Comparison of ENCODE assay signal across 9 cellular contexts in the genomic region with DNA sequence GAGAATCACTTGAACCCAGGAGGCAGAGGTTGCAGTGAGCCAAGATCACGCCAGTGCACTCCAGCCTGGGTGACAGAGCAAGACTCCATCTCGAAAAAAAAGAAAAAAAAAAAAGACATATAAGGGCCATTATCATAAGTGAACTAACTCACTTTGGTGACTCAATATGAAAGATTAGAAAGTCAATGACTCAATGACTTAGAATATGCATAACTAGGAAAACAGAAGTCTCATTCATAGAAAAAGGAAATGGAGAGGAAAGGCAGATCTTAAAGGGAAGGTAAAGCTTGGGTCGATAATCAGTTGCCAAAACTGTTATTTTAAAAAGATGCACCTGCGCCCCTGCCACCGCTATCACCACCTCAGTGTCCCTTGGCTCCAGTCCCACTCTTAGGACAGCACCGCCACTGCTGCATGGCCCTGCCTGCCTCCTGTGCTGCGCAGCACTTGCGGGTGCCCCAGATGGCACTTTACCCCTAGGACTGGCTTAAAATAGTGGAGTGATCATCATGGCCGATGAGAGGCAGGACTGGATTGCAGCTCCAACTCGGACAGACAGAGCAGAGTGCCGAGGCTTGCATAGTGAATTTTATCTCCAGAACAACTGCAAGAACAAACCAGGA. TPM values are rescaled to one million over a fixed set of nuclear protein-coding genes. Genes with fewer than 3 reads are reported as not detected.
A peak's percentile ranks its signal among the peaks of the same experiment; 100 is the strongest.
DNase-seq lines count a peak whose midpoint lies in the region; ATAC-seq and TF ChIP-seq lines count a peak whose summit lies in the region.
"Had no signal": no experiment of that assay in that cellular context is flagged by ENCODE, and none has a peak within 500 bp of the region (broad histone marks: within the 10 kb centered on the region; RNA-seq: fewer than 3 reads in every experiment).

No MANE protein-coding gene starts in this region.

- no peaks in the 10 kb centered on the region for H3K27me3 Mint-ChIP-seq in WTC11 (ENCODE audit: low read depth)
- H3K27me3 Mint-ChIP-seq in T-helper 17 cell, result no peaks in the 10 kb centered on the region

- no peak overlapping the region for H3K4me2 ChIP-seq in mesendoderm (ENCODE audit: low read length)

- H3K4me3 Mint-ChIP-seq in WTC11, result no peak overlapping the region
- no peak overlapping the region for H3K4me3 Mint-ChIP-seq in T-helper 17 cell

- H3K4me1 Mint-ChIP-seq in WTC11 (peaks cover 52% of the 10 kb centered on the region), T-helper 17 cell (peaks cover 60% of the 10 kb centered on the region)

- CTCF ChIA-PET in WTC11 (lab: Charles Lee), result interaction anchor here (1.0 kb wide), 1 partner anchor 27 kb away, joined by 4 read pairs; no protein-coding TSS in a partner anchor

- H3K27ac Mint-ChIP-seq in WTC11 (peak overlapping the region; percentile 71), T-helper 17 cell (no peak overlapping the region)

- H3K9me3 ChIP-seq in T-helper 17 cell (ENCODE audit: control insufficient read depth, low read length, poor library complexity, severe bottlenecking), result no peaks in the 10 kb centered on the region

- H3K4me3 ChIP-seq in mesendoderm (ENCODE audit: low read length), result no peak overlapping the region
- H3K4me3 ChIP-seq: MG63 had no signal

- H3K27me3 ChIP-seq in mesendoderm (ENCODE audit: insufficient read depth, low read length, poor library complexity), result no peaks in the 10 kb centered on the region
- H3K27me3 ChIP-seq: MG63 had no signal

- no peak overlapping the region for H3K23ac ChIP-seq in mesendoderm (ENCODE audit: low read length)

- H3K9ac ChIP-seq in mesendoderm (ENCODE audit: low read length), result no peak overlapping the region

- peaks cover 20% of the 10 kb centered on the region for H3K9me3 Mint-ChIP-seq in WTC11

- H3K18ac ChIP-seq in mesendoderm (ENCODE audit: low read length), result no peak overlapping the region

- WGBS in mesendoderm (ENCODE audit: extremely low coverage, insufficient coverage, low lambda C conversion rate), result no CpG with 5 or more reads among the region's 11 CpGs

- no peak overlapping the region for H3K56ac ChIP-seq in mesendoderm (ENCODE audit: low read length)

- no peak overlapping the region for H4K8ac ChIP-seq in mesendoderm (ENCODE audit: low read depth, low read length)

- H4K5ac ChIP-seq in mesendoderm (ENCODE audit: low read length), result no peak overlapping the region

- no peaks in the 10 kb centered on the region for H3K36me3 ChIP-seq in mesendoderm (ENCODE audit: control insufficient read depth, insufficient read depth, low read length)

- no peak overlapping the region for H2BK15ac ChIP-seq in mesendoderm (replicated peaks; ENCODE audit: low read depth)

- no peak overlapping the region for H3K27ac ChIP-seq in mesendoderm (ENCODE audit: low read depth, low read length)

- no peak for TF ChIP-seq CTCF in WTC11 (IDR thresholded peaks at IDR 0.05)

- ATAC-seq in Right ventricle myocardium superior (ENCODE audit: poor library complexity) (peak; percentile 41), HG02973 (IDR thresholded peaks at IDR 0.05; ENCODE audit: unreplicated experiment) (peak; percentile 72), WTC11 (peak; percentile 30), T-helper 17 cell (no peak)
- ATAC-seq in stimulated activated naive CD8-positive, alpha-beta T cell treated with anti-CD3 and anti-CD28 coated beads, Interleukin-15, Interleukin-2, amounts not matched to agents 100 U/mL and 50 U/mL, for 24 hours, result peak; percentile 84

- H2BK5ac ChIP-seq in mesendoderm (ENCODE audit: low read length), result no peak overlapping the region

- no peak overlapping the region for H2BK120ac ChIP-seq in mesendoderm (ENCODE audit: low read depth, low read length)

- intact Hi-C loops in Right ventricle myocardium superior (cut with DNase I), result no loop called here
- intact Hi-C loops in cardiac septum (cut with DNase I), result no loop called here

- no peak for DNase-seq in Right ventricle myocardium superior
- no peak for DNase-seq in cardiac septum (ENCODE audit: low spot score)
- no peak for DNase-seq in WTC11 (ENCODE audit: low spot score)
- no peak for DNase-seq in stimulated activated naive CD8-positive, alpha-beta T cell treated with anti-CD3 and anti-CD28 coated beads, Interleukin-15, Interleukin-2, amounts not matched to agents 100 U/mL and 50 U/mL, for 24 hours
- no peak for DNase-seq in NCI-H524 treated with DMSO at 0.1 percent for 48 hours (lab: John Stamatoyannopoulos, UW)
- no peak for DNase-seq in T-helper 17 cell
- DNase-seq in mesendoderm, result no peak
- DNase-seq: MG63 had no signal

- H3K79me2 ChIP-seq in mesendoderm (ENCODE audit: control insufficient read depth, insufficient read depth, low read length), result peaks cover 3% of the 10 kb centered on the region

- no peak overlapping the region for H3K4ac ChIP-seq in mesendoderm (ENCODE audit: low read depth, low read length)

- H3K36me3 Mint-ChIP-seq in WTC11 (peaks cover 58% of the 10 kb centered on the region), T-helper 17 cell (ENCODE audit: low read depth) (peaks cover 14% of the 10 kb centered on the region)

- POLR2A ChIA-PET in WTC11 (lab: Charles Lee), result no interaction called here

- H3K4me1 ChIP-seq in mesendoderm (ENCODE audit: control insufficient read depth, low read depth, low read length), result no peaks in the 10 kb centered on the region

- H3K79me1 ChIP-seq in mesendoderm (ENCODE audit: low read length), result peaks cover 4% of the 10 kb centered on the region

- H2AK5ac ChIP-seq in mesendoderm (ENCODE audit: low read length), result no peak overlapping the region

TF ChIP-seq in WTC11, 78 proteins besides CTCF, POLR2A, EP300 and RAD21 (continues in another document):
- TF ChIP-seq PRRX2 (CRISPR knock-in tag; IDR thresholded peaks at IDR 0.05) (no peak), ELF4 (CRISPR knock-in tag; IDR thresholded peaks at IDR 0.05; ENCODE audit: low read depth) (no peak), MXD4 (CRISPR knock-in tag; IDR thresholded peaks at IDR 0.05; ENCODE audit: borderline replicate concordance) (no peak), NFATC4 (CRISPR knock-in tag; IDR thresholded peaks at IDR 0.05) (no peak), SMAD4 (CRISPR knock-in tag; IDR thresholded peaks at IDR 0.05) (no peak), ETV6 (CRISPR knock-in tag; IDR thresholded peaks at IDR 0.05) (no peak), SMAD3 (CRISPR knock-in tag; IDR thresholded peaks at IDR 0.05; ENCODE audit: borderline replicate concordance) (no peak), RORB (CRISPR knock-in tag; IDR thresholded peaks at IDR 0.05) (no peak), NR1H2 (CRISPR knock-in tag; IDR thresholded peaks at IDR 0.05) (no peak), SOX15 (CRISPR knock-in tag; IDR thresholded peaks at IDR 0.05) (no peak)
- TF ChIP-seq, protein P1, sequence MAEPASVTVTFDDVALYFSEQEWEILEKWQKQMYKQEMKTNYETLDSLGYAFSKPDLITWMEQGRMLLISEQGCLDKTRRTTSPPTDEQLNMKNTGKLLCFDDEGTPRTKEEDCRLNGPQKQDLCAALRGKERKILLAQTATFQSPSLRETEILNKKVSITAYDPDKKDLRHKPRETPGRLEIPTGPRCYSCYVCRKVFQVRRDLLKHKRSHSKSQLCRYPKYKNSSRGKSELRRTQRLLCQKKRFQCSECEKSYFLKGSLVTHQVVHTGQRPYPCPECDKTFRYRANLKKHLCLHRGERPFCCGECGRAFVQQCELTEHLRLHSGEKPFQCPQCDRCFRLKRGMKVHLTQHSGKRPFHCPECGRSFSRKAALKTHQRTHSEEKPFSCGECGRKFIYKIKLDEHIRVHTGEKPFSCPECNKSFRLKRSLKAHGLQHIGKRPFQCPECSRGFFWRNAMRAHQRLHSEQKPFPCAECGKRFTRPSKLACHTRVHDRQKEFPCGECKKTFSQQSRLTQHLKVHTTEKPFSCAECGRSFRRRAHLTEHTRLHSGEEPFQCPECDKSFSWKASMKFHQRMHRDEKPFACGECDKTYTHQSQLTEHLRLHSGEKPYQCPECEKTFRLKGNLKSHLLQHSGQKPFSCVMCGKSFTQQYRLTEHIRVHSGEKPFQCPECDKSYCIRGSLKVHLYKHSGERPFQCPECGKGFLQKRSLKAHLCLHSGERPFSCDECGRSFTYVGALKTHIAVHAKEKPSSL (CRISPR knock-in tag; conservative IDR thresholded peaks at IDR 0.05), result no peak
- TF ChIP-seq, protein P2, sequence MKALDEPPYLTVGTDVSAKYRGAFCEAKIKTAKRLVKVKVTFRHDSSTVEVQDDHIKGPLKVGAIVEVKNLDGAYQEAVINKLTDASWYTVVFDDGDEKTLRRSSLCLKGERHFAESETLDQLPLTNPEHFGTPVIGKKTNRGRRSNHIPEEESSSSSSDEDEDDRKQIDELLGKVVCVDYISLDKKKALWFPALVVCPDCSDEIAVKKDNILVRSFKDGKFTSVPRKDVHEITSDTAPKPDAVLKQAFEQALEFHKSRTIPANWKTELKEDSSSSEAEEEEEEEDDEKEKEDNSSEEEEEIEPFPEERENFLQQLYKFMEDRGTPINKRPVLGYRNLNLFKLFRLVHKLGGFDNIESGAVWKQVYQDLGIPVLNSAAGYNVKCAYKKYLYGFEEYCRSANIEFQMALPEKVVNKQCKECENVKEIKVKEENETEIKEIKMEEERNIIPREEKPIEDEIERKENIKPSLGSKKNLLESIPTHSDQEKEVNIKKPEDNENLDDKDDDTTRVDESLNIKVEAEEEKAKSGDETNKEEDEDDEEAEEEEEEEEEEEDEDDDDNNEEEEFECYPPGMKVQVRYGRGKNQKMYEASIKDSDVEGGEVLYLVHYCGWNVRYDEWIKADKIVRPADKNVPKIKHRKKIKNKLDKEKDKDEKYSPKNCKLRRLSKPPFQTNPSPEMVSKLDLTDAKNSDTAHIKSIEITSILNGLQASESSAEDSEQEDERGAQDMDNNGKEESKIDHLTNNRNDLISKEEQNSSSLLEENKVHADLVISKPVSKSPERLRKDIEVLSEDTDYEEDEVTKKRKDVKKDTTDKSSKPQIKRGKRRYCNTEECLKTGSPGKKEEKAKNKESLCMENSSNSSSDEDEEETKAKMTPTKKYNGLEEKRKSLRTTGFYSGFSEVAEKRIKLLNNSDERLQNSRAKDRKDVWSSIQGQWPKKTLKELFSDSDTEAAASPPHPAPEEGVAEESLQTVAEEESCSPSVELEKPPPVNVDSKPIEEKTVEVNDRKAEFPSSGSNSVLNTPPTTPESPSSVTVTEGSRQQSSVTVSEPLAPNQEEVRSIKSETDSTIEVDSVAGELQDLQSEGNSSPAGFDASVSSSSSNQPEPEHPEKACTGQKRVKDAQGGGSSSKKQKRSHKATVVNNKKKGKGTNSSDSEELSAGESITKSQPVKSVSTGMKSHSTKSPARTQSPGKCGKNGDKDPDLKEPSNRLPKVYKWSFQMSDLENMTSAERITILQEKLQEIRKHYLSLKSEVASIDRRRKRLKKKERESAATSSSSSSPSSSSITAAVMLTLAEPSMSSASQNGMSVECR (CRISPR knock-in tag; IDR thresholded peaks at IDR 0.05; ENCODE audit: borderline replicate concordance), result no peak

RNA-seq across cellular contexts. Expression of a gene that starts 54.7 kb away (rescaled TPM):
- total RNA-seq in Right ventricle myocardium superior (11.8 TPM), cardiac septum (20.8 TPM), WTC11 (2021) (30.9 to 34.1 TPM (median 33.2 TPM) in 3 replicates), T-helper 17 cell (10 to 100 TPM; 52.7 to 53.0 TPM)
- 7.5 TPM for polyA plus RNA-seq in mesendoderm (2013, experiment 1 of 2)
- polyA plus RNA-seq in mesendoderm (2013, experiment 2 of 2), result 6.7 TPM
